ENCODE assay signal across 14 cellular contexts in genomic region chr7:28990200-28990960, GRCh38. TPM values are rescaled to one million over a fixed set of nuclear protein-coding genes. Genes with fewer than 3 reads are reported as not detected.
DNase-seq lines count a peak whose midpoint lies in the region; ATAC-seq and TF ChIP-seq lines count a peak whose summit lies in the region.
"Had no signal": no experiment of that assay in that cellular context is flagged by ENCODE, and none has a peak within 500 bp of the region (broad histone marks: within the 10 kb centered on the region; RNA-seq: fewer than 3 reads in every experiment).

No MANE protein-coding gene starts in this region.

- no peak for TF ChIP-seq POLR2A in tibial nerve (IDR thresholded peaks at IDR 0.05)

- no peak overlapping the region for H3K14ac ChIP-seq in mesenchymal stem cell (ENCODE audit: low read length in 2 of 2)

- ATAC-seq in activated CD4-positive, alpha-beta T cell treated with anti-CD3 and anti-CD28 coated beads for 36 hours = no peak

- H3K4me1 ChIP-seq in mesenchymal stem cell (ENCODE audit: control insufficient read depth, insufficient read depth, low read depth, low read length) (no peaks in the 10 kb centered on the region), tibial nerve (peaks cover 0 to 22% (median 0%) of the 10 kb centered on the region in 4 donors)

- H3K36me3 ChIP-seq in mesenchymal stem cell (ENCODE audit: control insufficient read depth in 1 of 2, insufficient read depth in 2 of 2, low read depth in 1 of 2, low read length in 2 of 2) (no peaks in the 10 kb centered on the region), tibial nerve (no peaks in the 10 kb centered on the region)
- H3K36me3 ChIP-seq: cardiac muscle cell had no signal

- H3K79me1 ChIP-seq in mesenchymal stem cell (replicated peaks; ENCODE audit: low read length, poor library complexity, severe bottlenecking) = no peaks in the 10 kb centered on the region

- H2BK12ac ChIP-seq in mesenchymal stem cell (ENCODE audit: low read length in 2 of 2) = peak overlapping the region; percentile 56 to 59

- no peak overlapping the region for H2AFZ ChIP-seq in mesenchymal stem cell (ENCODE audit: low read depth, low read length)

- no peaks in the 10 kb centered on the region for H3K36me3 Mint-ChIP-seq in activated CD4-positive, alpha-beta T cell treated with anti-CD3 and anti-CD28 coated beads for 36 hours (ENCODE audit: low read depth)
- H3K36me3 Mint-ChIP-seq: CD4-positive, alpha-beta memory T cell had no signal

- peak overlapping the region; percentile 15 for H3K9ac ChIP-seq in mesenchymal stem cell (ENCODE audit: low read length)

- DNase-seq in LHCN-M2 (ENCODE audit: low read depth) (peak; percentile 49), ecto neural progenitor cell (ENCODE audit: low spot score) (peak; percentile 54), mesenchymal stem cell (peak; percentile 17), tibial nerve (ENCODE audit: low spot score in 2 of 2) (peak; percentile 52 to 54), SHP77 treated with DMSO at 0.1 percent for 48 hours (lab: John Stamatoyannopoulos, UW) (no peak), RKO (ENCODE audit: low spot score) (no peak)
- DNase-seq in activated CD4-positive, alpha-beta T cell treated with anti-CD3 and anti-CD28 coated beads for 36 hours = no peak
- DNase-seq: activated naive CD4-positive, alpha-beta T cell treated with anti-CD3 and anti-CD28 coated beads for 36 hours; CD4-positive, alpha-beta memory T cell; GF-D8; GOT3; stimulated activated CD4-positive, alpha-beta T cell treated with anti-CD3 and anti-CD28 coated beads, Interleukin-1b, Interleukin-23, amount 100 ng/mL, for 48 hours; stimulated activated CD8-positive, alpha-beta memory T cell treated with anti-CD3 and anti-CD28 coated beads, Interleukin-4, amount 100 ng/mL, for 48 hours had no signal

- TF ChIP-seq EP300 in tibial nerve (IDR thresholded peaks at IDR 0.05) = peak in 1 of 2 donors; percentile 26

- peak overlapping the region in 1 of 2 experiments; percentile 51 for H3K4ac ChIP-seq in mesenchymal stem cell (ENCODE audit: low read depth in 1 of 2, low read length in 2 of 2)

- TF ChIP-seq CTCF in tibial nerve (IDR thresholded peaks at IDR 0.05) = no peak

- no peak overlapping the region for H2AK5ac ChIP-seq in mesenchymal stem cell (ENCODE audit: low read length, severe bottlenecking)

- H3K4me3 Mint-ChIP-seq in activated CD4-positive, alpha-beta T cell treated with anti-CD3 and anti-CD28 coated beads for 36 hours = no peak overlapping the region
- H3K4me3 Mint-ChIP-seq: activated naive CD4-positive, alpha-beta T cell treated with anti-CD3 and anti-CD28 coated beads for 36 hours; CD4-positive, alpha-beta memory T cell had no signal

- H3K27ac ChIP-seq in mesenchymal stem cell (ENCODE audit: low read length, poor library complexity, severe bottlenecking) (no peak overlapping the region), tibial nerve (no peak overlapping the region)
- H3K27ac ChIP-seq: cardiac muscle cell had no signal

- H3K27me3 ChIP-seq in mesenchymal stem cell (ENCODE audit: control insufficient read depth in 1 of 2, insufficient read depth in 1 of 2, low read length in 2 of 2) (no peaks in the 10 kb centered on the region), tibial nerve (no peaks in the 10 kb centered on the region)
- H3K27me3 ChIP-seq: cardiac muscle cell had no signal

- peak overlapping the region in 1 of 2 experiments; percentile 41 for H3K18ac ChIP-seq in mesenchymal stem cell (ENCODE audit: low read depth in 1 of 2, low read length in 2 of 2)

- POLR2A ChIA-PET in activated CD4-positive, alpha-beta T cell treated with anti-CD3 and anti-CD28 coated beads for 36 hours (lab: Charles Lee) = no interaction called here

- H3K4me3 ChIP-seq in mesenchymal stem cell (ENCODE audit: insufficient read depth in 1 of 2, low read depth in 1 of 2, low read length in 2 of 2) (peak overlapping the region in 1 of 2 experiments; percentile 29), tibial nerve (no peak overlapping the region)
- H3K4me3 ChIP-seq: cardiac muscle cell had no signal

- H3K4me2 ChIP-seq in mesenchymal stem cell (ENCODE audit: low read length, poor library complexity, severe bottlenecking) = no peak overlapping the region

- peaks cover 9% of the 10 kb centered on the region for H3K27me3 Mint-ChIP-seq in activated CD4-positive, alpha-beta T cell treated with anti-CD3 and anti-CD28 coated beads for 36 hours

- no peak overlapping the region for H3K27ac Mint-ChIP-seq in activated CD4-positive, alpha-beta T cell treated with anti-CD3 and anti-CD28 coated beads for 36 hours
- H3K27ac Mint-ChIP-seq: activated naive CD4-positive, alpha-beta T cell treated with anti-CD3 and anti-CD28 coated beads for 36 hours; CD4-positive, alpha-beta memory T cell had no signal

- H4K8ac ChIP-seq in mesenchymal stem cell (ENCODE audit: low read length) = peak overlapping the region; percentile 33

- no peak overlapping the region for H2BK5ac ChIP-seq in mesenchymal stem cell (ENCODE audit: low read depth, low read length, poor library complexity, severe bottlenecking)

- CTCF ChIA-PET in activated CD4-positive, alpha-beta T cell treated with anti-CD3 and anti-CD28 coated beads for 36 hours (lab: Charles Lee) = interaction anchor here (0.7 kb wide), 1 partner anchor 1807 kb away, joined by 3 read pairs; no protein-coding TSS in a partner anchor

- intact Hi-C loops in activated CD4-positive, alpha-beta T cell treated with anti-CD3 and anti-CD28 coated beads for 36 hours (cut with DNase I, micrococcal nuclease) = no loop called here

- H3K4me1 Mint-ChIP-seq in activated CD4-positive, alpha-beta T cell treated with anti-CD3 and anti-CD28 coated beads for 36 hours = no peaks in the 10 kb centered on the region
- H3K4me1 Mint-ChIP-seq: CD4-positive, alpha-beta memory T cell had no signal

- H3K23ac ChIP-seq in mesenchymal stem cell (ENCODE audit: low read length in 2 of 2) = peak overlapping the region in 1 of 2 experiments; percentile 5

- no peaks in the 10 kb centered on the region for H3K9me3 Mint-ChIP-seq in activated CD4-positive, alpha-beta T cell treated with anti-CD3 and anti-CD28 coated beads for 36 hours (ENCODE audit: low read depth)
- H3K9me3 Mint-ChIP-seq: activated naive CD4-positive, alpha-beta T cell treated with anti-CD3 and anti-CD28 coated beads for 36 hours; CD4-positive, alpha-beta memory T cell had no signal

- no peak overlapping the region for H2BK120ac ChIP-seq in mesenchymal stem cell (ENCODE audit: low read depth, low read length)

- 66% methylated on average over 9 of the region's 11 CpGs for WGBS in mesenchymal stem cell
- 66 to 77% methylated on average over 11 of the region's 11 CpGs for WGBS in tibial nerve, 2 donors

- H3K9me3 ChIP-seq in mesenchymal stem cell (ENCODE audit: control insufficient read depth, low read length) (no peaks in the 10 kb centered on the region), tibial nerve (no peaks in the 10 kb centered on the region)

- H2BK15ac ChIP-seq in mesenchymal stem cell (ENCODE audit: low read depth, poor library complexity, severe bottlenecking) = no peak overlapping the region

- H4K91ac ChIP-seq in mesenchymal stem cell (ENCODE audit: low read length) = no peak overlapping the region

RNA-seq across cellular contexts. Expression of gene TRIL, which starts 32.2 kb away (rescaled TPM):
- 0.32 and 0.46 TPM in 2 replicates for total RNA-seq in LHCN-M2 (2014; rRNA removed)
- 0.02 TPM for polyA plus RNA-seq in LHCN-M2 (2012)
- polyA plus RNA-seq in mesenchymal stem cell (2013, experiment 1 of 2) = 6.3 TPM
- 6.2 TPM for polyA plus RNA-seq in mesenchymal stem cell (2013, experiment 2 of 2)
- 1 to 10 TPM; 1.2 to 2.8 (median 2.4) TPM for total RNA-seq in tibial nerve
- total RNA-seq in activated CD4-positive, alpha-beta T cell treated with anti-CD3 and anti-CD28 coated beads for 36 hours = not detected
- total RNA-seq: activated naive CD4-positive, alpha-beta T cell treated with anti-CD3 and anti-CD28 coated beads for 36 hours; CD4-positive, alpha-beta memory T cell had no signal
- polyA plus RNA-seq: CD4-positive, alpha-beta memory T cell had no signal

Comparison
In these comparisons a context has a peak if more than half of its experiments do, and no peak if none do; other contexts are left out.
1. DNase-seq: peak in LHCN-M2 (single experiment), ecto neural progenitor cell (single experiment), mesenchymal stem cell (single experiment) and tibial nerve (2 of 2); none in SHP77 treated with DMSO at 0.1 percent for 48 hours (single experiment), activated CD4-positive, alpha-beta T cell treated with anti-CD3 and anti-CD28 coated beads for 36 hours (single experiment) and RKO (single experiment).